8 cellular contexts compared by ENCODE assay signal in the genomic region with DNA sequence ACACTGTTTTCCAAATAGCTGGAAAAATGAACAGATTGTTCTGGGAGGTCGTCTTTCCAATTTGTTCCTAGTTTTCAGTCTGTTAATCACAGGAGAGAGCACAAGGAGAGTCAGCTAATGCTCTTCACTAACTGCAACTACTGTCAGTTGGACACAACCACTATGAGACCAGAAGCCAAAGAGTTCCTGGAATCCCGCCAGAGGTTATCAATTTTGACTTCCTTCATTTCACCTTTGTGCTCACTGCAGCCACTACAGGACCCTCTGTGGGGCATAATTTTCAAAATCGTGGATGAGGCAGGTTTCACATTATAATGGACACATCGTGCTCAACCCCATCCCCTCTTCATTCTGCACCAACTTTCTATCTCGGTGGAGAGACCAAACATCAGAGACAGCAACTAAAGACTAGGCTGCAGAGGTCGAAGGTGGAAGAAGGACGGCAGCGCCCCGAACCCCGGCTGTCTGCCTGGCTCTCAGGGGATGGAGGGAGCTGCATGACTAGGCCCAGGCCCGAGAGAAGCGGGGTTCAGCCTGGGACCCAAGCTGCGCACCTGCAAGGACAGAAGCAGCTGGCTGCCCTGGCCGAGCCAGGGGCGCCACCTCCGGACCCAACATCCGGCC. TPM values are rescaled to one million over a fixed set of nuclear protein-coding genes. Genes with fewer than 3 reads are reported as not detected.
DNase-seq lines count a peak whose midpoint lies in the region; ATAC-seq and TF ChIP-seq lines count a peak whose summit lies in the region.

No MANE protein-coding gene starts in this region.

- H3K27ac ChIP-seq in RWPE2 (ENCODE audit: poor library complexity, severe bottlenecking) (peak overlapping the region; percentile 74), esophagus (ENCODE audit: low read depth in 2 of 2, low read length in 1 of 2) (peak overlapping the region; percentile 95 to 97), rectal smooth muscle tissue (ENCODE audit: low read depth, low read length) (peak overlapping the region; percentile 94)

- intact Hi-C loops in activated CD4-positive, alpha-beta T cell treated with anti-CD3 and anti-CD28 coated beads for 36 hours (cut with DNase I, micrococcal nuclease): loop anchor here (1.0 to 10.0 kb wide), 17 partner anchors 17 to 828 kb away; a partner anchor contains a TSS

- TF ChIP-seq CTCF in RWPE2 (IDR thresholded peaks at IDR 0.05; ENCODE audit: poor library complexity, severe bottlenecking): no peak

- H3K36me3 Mint-ChIP-seq in activated CD4-positive, alpha-beta T cell treated with anti-CD3 and anti-CD28 coated beads for 36 hours (ENCODE audit: low read depth): peaks cover 18% of the 10 kb centered on the region

- H3K9me3 ChIP-seq in RWPE2 (ENCODE audit: severe bottlenecking) (no peaks in the 10 kb centered on the region), esophagus (ENCODE audit: control insufficient read depth in 2 of 2, insufficient read depth in 1 of 2, low read depth in 1 of 2, low read length in 1 of 2) (no peaks in the 10 kb centered on the region)

- peak; percentile 51 for DNase-seq in activated CD4-positive, alpha-beta T cell treated with anti-CD3 and anti-CD28 coated beads for 36 hours
- DNase-seq in activated CD4-positive, alpha-beta T cell treated with anti-CD3 and anti-CD28 coated beads, Interleukin-2, amount 50 U/mL, for 1 hour: no peak
- no peak for DNase-seq in RWPE2 (ENCODE audit: low spot score)
- no peak for DNase-seq in NCI-H2227 (lab: John Stamatoyannopoulos, UW; ENCODE audit: unreplicated experiment)
- no peak for DNase-seq in C1 segment of cervical spinal cord (lab: John Stamatoyannopoulos, UW)

- H3K9me3 Mint-ChIP-seq in activated CD4-positive, alpha-beta T cell treated with anti-CD3 and anti-CD28 coated beads for 36 hours (ENCODE audit: low read depth): no peaks in the 10 kb centered on the region

- H3K4me1 ChIP-seq in RWPE2 (ENCODE audit: insufficient read depth, poor library complexity, severe bottlenecking) (peaks cover 14% of the 10 kb centered on the region), esophagus (ENCODE audit: control insufficient read depth in 2 of 2, insufficient read depth in 2 of 2, low read length in 1 of 2) (peaks cover 12 to 14% of the 10 kb centered on the region in 2 donors), rectal smooth muscle tissue (ENCODE audit: control insufficient read depth, insufficient read depth, low read length) (peaks cover 23% of the 10 kb centered on the region)

- ATAC-seq in activated CD4-positive, alpha-beta T cell treated with anti-CD3 and anti-CD28 coated beads for 36 hours: peak; percentile 2
- ATAC-seq in RWPE2 (ENCODE audit: low read depth) (no peak), HG03460 (IDR thresholded peaks at IDR 0.05; ENCODE audit: unreplicated experiment) (no peak)

- peaks cover 25% of the 10 kb centered on the region for H3K36me3 ChIP-seq in RWPE2 (ENCODE audit: low read depth)
- H3K36me3 ChIP-seq in esophagus (ENCODE audit: control insufficient read depth in 2 of 2, insufficient read depth in 2 of 2, low read length in 1 of 2): peaks cover 0 to 2% of the 10 kb centered on the region in 2 donors
- no peaks in the 10 kb centered on the region for H3K36me3 ChIP-seq in rectal smooth muscle tissue (ENCODE audit: control insufficient read depth, insufficient read depth, low read length)

- H3K27me3 ChIP-seq in RWPE2 (ENCODE audit: insufficient read depth, poor library complexity, severe bottlenecking): no peaks in the 10 kb centered on the region
- no peaks in the 10 kb centered on the region for H3K27me3 ChIP-seq in esophagus (ENCODE audit: control insufficient read depth in 1 of 2, insufficient read depth in 2 of 2, low read length in 2 of 2)
- no peaks in the 10 kb centered on the region for H3K27me3 ChIP-seq in rectal smooth muscle tissue (ENCODE audit: control insufficient read depth, insufficient read depth, low read length)

- peaks cover 50% of the 10 kb centered on the region for H3K4me1 Mint-ChIP-seq in activated CD4-positive, alpha-beta T cell treated with anti-CD3 and anti-CD28 coated beads for 36 hours

- peak overlapping the region; percentile 87 for H3K27ac Mint-ChIP-seq in activated CD4-positive, alpha-beta T cell treated with anti-CD3 and anti-CD28 coated beads for 36 hours

- peak overlapping the region; percentile 46 for H3K9ac ChIP-seq in rectal smooth muscle tissue (ENCODE audit: low read length)

- POLR2A ChIA-PET in activated CD4-positive, alpha-beta T cell treated with anti-CD3 and anti-CD28 coated beads for 36 hours (lab: Charles Lee): interaction anchor here (0.6 to 1.5 kb wide), 10 partner anchors 8 to 374 kb away, joined by 3 to 6 read pairs (median 3); a partner anchor contains a TSS

- peak overlapping the region; percentile 60 for H3K4me3 ChIP-seq in RWPE2 (ENCODE audit: severe bottlenecking)
- peak overlapping the region; percentile 83 to 94 for H3K4me3 ChIP-seq in esophagus (ENCODE audit: low read depth in 1 of 2, low read length in 2 of 2)
- peak overlapping the region; percentile 75 for H3K4me3 ChIP-seq in rectal smooth muscle tissue (ENCODE audit: low read length)

- no peaks in the 10 kb centered on the region for H3K27me3 Mint-ChIP-seq in activated CD4-positive, alpha-beta T cell treated with anti-CD3 and anti-CD28 coated beads for 36 hours

- WGBS in esophagus, 2 donors: 1 to 2% methylated on average over 11 to 17 of the region's 17 CpGs

- peak overlapping the region; percentile 98 for H3K4me3 Mint-ChIP-seq in activated CD4-positive, alpha-beta T cell treated with anti-CD3 and anti-CD28 coated beads for 36 hours

- CTCF ChIA-PET in activated CD4-positive, alpha-beta T cell treated with anti-CD3 and anti-CD28 coated beads for 36 hours (lab: Charles Lee): interaction anchor here (0.8 to 3.3 kb wide), 9 partner anchors 8 to 697 kb away, joined by 3 to 31 read pairs (median 3); a partner anchor contains a TSS

RNA-seq across cellular contexts. Expression of a gene that starts 0.6 kb away (rescaled TPM):
- 10 to 100 TPM; 26.5 to 28.1 TPM for total RNA-seq in activated CD4-positive, alpha-beta T cell treated with anti-CD3 and anti-CD28 coated beads for 36 hours
- 10 to 100 TPM; 12.8 to 16.7 TPM for polyA plus RNA-seq in esophagus

RNA-seq across cellular contexts. Expression of a gene that starts 1.0 kb away (rescaled TPM):
- total RNA-seq in activated CD4-positive, alpha-beta T cell treated with anti-CD3 and anti-CD28 coated beads for 36 hours: 10 to 100 TPM; 21.1 to 23.4 TPM
- polyA plus RNA-seq in esophagus: 1 to 10 TPM; 4.6 to 8.3 TPM

RNA-seq across cellular contexts. Expression of a gene that starts 16.5 kb away (rescaled TPM):
- total RNA-seq in activated CD4-positive, alpha-beta T cell treated with anti-CD3 and anti-CD28 coated beads for 36 hours: under 1 TPM; 0.53 to 0.58 TPM
- polyA plus RNA-seq in esophagus: 1 to 10 TPM in 1 of 2 donors, under 1 TPM in 1; 0.87 to 1.0 TPM
